1 cellular context compared by ENCODE assay signal in the genomic region with DNA sequence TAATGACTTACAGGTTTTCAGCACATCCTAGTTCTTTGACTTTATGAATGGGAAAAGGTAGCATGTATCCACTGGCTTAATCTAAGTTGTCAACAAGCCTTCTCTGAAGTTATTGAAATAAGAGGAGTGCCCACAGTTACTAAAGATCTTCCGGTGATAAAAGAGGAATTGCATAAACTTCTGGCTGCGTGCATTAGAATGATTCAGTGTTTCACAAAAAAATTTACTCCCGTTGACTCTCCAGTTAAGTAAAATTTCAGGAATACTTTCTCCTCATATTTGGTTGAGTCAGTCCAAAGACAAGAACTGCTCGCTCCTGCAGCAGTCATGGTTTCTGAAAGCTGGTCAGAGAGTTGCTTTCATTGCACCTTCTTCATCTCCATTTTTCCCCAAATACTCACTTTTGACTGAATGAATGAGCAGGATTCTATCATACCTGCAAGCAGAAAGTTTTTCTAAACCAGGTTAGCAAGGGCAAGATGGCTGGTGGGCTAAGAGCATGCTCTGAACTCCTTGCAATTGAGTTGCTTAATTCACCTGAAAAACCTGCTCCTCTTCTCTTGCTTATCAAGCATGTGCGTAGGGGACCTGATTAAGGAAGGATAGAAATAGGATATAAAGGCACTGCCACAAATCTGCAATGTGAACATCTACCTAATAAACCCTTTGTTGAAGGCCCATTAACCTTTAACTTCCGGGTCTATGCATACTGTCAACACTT.
TF ChIP-seq lines count a peak whose summit lies in the region.

No MANE protein-coding gene starts in this region.

TF ChIP-seq in HepG2, 621 proteins besides CTCF, POLR2A, EP300 and RAD21 (continued from another document):
- peak; percentile 10; the same call in 1 of the 2 replicates for TF ChIP-seq HMG20A (CRISPR knock-in tag; IDR thresholded peaks at IDR 0.05; ENCODE audit: borderline replicate concordance)
- TF ChIP-seq, protein P1, sequence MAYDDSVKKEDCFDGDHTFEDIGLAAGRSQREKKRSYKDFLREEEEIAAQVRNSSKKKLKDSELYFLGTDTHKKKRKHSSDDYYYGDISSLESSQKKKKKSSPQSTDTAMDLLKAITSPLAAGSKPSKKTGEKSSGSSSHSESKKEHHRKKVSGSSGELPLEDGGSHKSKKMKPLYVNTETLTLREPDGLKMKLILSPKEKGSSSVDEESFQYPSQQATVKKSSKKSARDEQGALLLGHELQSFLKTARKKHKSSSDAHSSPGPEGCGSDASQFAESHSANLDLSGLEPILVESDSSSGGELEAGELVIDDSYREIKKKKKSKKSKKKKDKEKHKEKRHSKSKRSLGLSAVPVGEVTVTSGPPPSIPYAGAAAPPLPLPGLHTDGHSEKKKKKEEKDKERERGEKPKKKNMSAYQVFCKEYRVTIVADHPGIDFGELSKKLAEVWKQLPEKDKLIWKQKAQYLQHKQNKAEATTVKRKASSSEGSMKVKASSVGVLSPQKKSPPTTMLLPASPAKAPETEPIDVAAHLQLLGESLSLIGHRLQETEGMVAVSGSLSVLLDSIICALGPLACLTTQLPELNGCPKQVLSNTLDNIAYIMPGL (CRISPR knock-in tag; IDR thresholded peaks at IDR 0.05; ENCODE audit: borderline replicate concordance in 1 of 2, low read depth in 1 of 2) = no peak
- TF ChIP-seq CEBPG (CRISPR knock-in tag; IDR thresholded peaks at IDR 0.05) = 0 out of 2 replicates have a peak, but pooled peaks have one; percentile 24
- TF ChIP-seq FOXA1 (IDR thresholded peaks at IDR 0.05) = no peak
- 0 out of 2 replicates have a peak, but pooled peaks have one; percentile 22 for TF ChIP-seq FOXA1 (CRISPR knock-in tag; IDR thresholded peaks at IDR 0.05)
- TF ChIP-seq SOX5 (CRISPR knock-in tag; IDR thresholded peaks at IDR 0.05; ENCODE audit: borderline replicate concordance) = peak; percentile 19; the same call in 1 of the 2 replicates
- 0 out of 2 replicates have a peak, but pooled peaks have one; percentile 8 for TF ChIP-seq FOSL2 (CRISPR knock-in tag; IDR thresholded peaks at IDR 0.05)
- no peak for TF ChIP-seq NFE2 (CRISPR knock-in tag; IDR thresholded peaks at IDR 0.05)
- TF ChIP-seq ZNF546 (CRISPR knock-in tag; conservative IDR thresholded peaks at IDR 0.05) = no peak
- TF ChIP-seq IKZF1 (IDR thresholded peaks at IDR 0.05) = no peak
- 0 out of 2 replicates have a peak, but pooled peaks have one; percentile 15 for TF ChIP-seq ZNF292 (CRISPR knock-in tag; IDR thresholded peaks at IDR 0.05; ENCODE audit: borderline replicate concordance, low read depth)
- TF ChIP-seq ARID5B (CRISPR knock-in tag; IDR thresholded peaks at IDR 0.05) = peak; percentile 48; the same call in 1 of the 2 replicates
- TF ChIP-seq ELF3 (CRISPR knock-in tag; IDR thresholded peaks at IDR 0.05) = 0 out of 2 replicates have a peak, but pooled peaks have one; percentile 2
- no peak for TF ChIP-seq SIN3A (IDR thresholded peaks at IDR 0.05; ENCODE audit: borderline replicate concordance, low read depth, low read length)
- TF ChIP-seq, protein P2, sequence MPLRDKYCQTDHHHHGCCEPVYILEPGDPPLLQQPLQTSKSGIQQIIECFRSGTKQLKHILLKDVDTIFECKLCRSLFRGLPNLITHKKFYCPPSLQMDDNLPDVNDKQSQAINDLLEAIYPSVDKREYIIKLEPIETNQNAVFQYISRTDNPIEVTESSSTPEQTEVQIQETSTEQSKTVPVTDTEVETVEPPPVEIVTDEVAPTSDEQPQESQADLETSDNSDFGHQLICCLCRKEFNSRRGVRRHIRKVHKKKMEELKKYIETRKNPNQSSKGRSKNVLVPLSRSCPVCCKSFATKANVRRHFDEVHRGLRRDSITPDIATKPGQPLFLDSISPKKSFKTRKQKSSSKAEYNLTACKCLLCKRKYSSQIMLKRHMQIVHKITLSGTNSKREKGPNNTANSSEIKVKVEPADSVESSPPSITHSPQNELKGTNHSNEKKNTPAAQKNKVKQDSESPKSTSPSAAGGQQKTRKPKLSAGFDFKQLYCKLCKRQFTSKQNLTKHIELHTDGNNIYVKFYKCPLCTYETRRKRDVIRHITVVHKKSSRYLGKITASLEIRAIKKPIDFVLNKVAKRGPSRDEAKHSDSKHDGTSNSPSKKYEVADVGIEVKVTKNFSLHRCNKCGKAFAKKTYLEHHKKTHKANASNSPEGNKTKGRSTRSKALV (CRISPR knock-in tag; IDR thresholded peaks at IDR 0.05) = no peak
